In genomic region chr19:45467115-45467455, GRCh38 we compare ENCODE assay signal across 8 cellular contexts. TPM values are rescaled to one million over a fixed set of nuclear protein-coding genes. Genes with fewer than 3 reads are reported as not detected.
DNase-seq lines count a peak whose midpoint lies in the region; ATAC-seq and TF ChIP-seq lines count a peak whose summit lies in the region.

No MANE protein-coding gene starts in this region.

- intact Hi-C loops in A673 (cut with micrococcal nuclease; ENCODE audit: unreplicated experiment), result no loop called here

- H3K4me3 ChIP-seq in A673 (ENCODE audit: low read depth, low read length, poor library complexity, severe bottlenecking) (peak overlapping the region; percentile 63), HFF-Myc (replicated peaks; ENCODE audit: low read depth, low read length) (peak overlapping the region; percentile 71), mesodermal cell (ENCODE audit: extremely low read depth, insufficient read depth, low read length, poor library complexity, severe bottlenecking) (peak overlapping the region; percentile 67)

- BruUV-seq in A673 (replicated peaks; lab: Mats Ljungman, UMichigan), result no TSS peak

- no peaks in the 10 kb centered on the region for H3K27me3 ChIP-seq in A673 (replicated peaks; ENCODE audit: insufficient read depth, low read depth, low read length, poor library complexity)

- peaks cover 0 to 16% (median 0%) of the 10 kb centered on the region in 5 experiments for H3K9me3 Mint-ChIP-seq in brain

- peaks cover 22% of the 10 kb centered on the region for H3K4me1 Mint-ChIP-seq in brain

- CTCF ChIA-PET in A673 (lab: Charles Lee), result interaction anchor here (0.5 to 1.9 kb wide), 6 partner anchors 12 to 444 kb away, joined by 4 to 10 read pairs (median 4); no protein-coding TSS in a partner anchor

- H3K9me3 ChIP-seq in A673 (ENCODE audit: low read depth, low read length, poor library complexity, severe bottlenecking) (no peaks in the 10 kb centered on the region), mesodermal cell (ENCODE audit: control insufficient read depth, low read length) (no peaks in the 10 kb centered on the region)

- POLR2A ChIA-PET in A673 (lab: Charles Lee; ENCODE audit: low non-redundant PET), result interaction anchor here (0.6 to 2.3 kb wide), 4 partner anchors 10 to 138 kb away, joined by 4 to 6 read pairs (median 5); no protein-coding TSS in a partner anchor

- H3K4me1 ChIP-seq in A673 (ENCODE audit: insufficient read depth, low read length, poor library complexity, severe bottlenecking), result no peaks in the 10 kb centered on the region
- H3K4me1 ChIP-seq in mesodermal cell (ENCODE audit: control insufficient read depth, insufficient read depth, low read length, poor library complexity, severe bottlenecking), result peaks cover 2% of the 10 kb centered on the region

- peaks cover 62% of the 10 kb centered on the region for H3K27me3 Mint-ChIP-seq in brain

- H3K4me3 Mint-ChIP-seq in brain, result peak overlapping the region; percentile 93 to 96 (median 95)

- ATAC-seq in activated CD4-positive, CD25-positive, alpha-beta regulatory T cell treated with anti-CD3 and anti-CD28 coated beads, Interleukin-2, amount 50 U/mL, for 24 hours, result no peak

- no peak for DNase-seq in A673 (ENCODE audit: low spot score)
- no peak for DNase-seq in HFF-Myc (ENCODE audit: extremely low read depth, low read depth)
- no peak for DNase-seq in NCI-H524 treated with DMSO at 0.1 percent for 48 hours (lab: John Stamatoyannopoulos, UW)
- no peak for DNase-seq in NCI-H446 treated with DMSO at 0.1 percent for 48 hours (lab: John Stamatoyannopoulos, UW)
- DNase-seq in SK-N-DZ (ENCODE audit: low spot score), result no peak

- no peaks in the 10 kb centered on the region for H3K36me3 Mint-ChIP-seq in brain

- no peaks in the 10 kb centered on the region for H3K36me3 ChIP-seq in A673 (ENCODE audit: insufficient read depth, low read length, poor library complexity, severe bottlenecking)
- H3K36me3 ChIP-seq in mesodermal cell (ENCODE audit: control insufficient read depth, insufficient read depth, low read length), result no peaks in the 10 kb centered on the region

- 7 to 9% methylated on average over 8 to 9 of the region's 11 CpGs for WGBS in mesodermal cell (ENCODE audit: insufficient coverage in 2 of 2), 2 experiments

- TF ChIP-seq CTCF in A673 (conservative IDR thresholded peaks at IDR 0.05; ENCODE audit: low read depth, low read length) (no peak), HFF-Myc (IDR thresholded peaks at IDR 0.05; ENCODE audit: low read depth, low read length, missing control alignments) (peak; percentile 18), brain (conservative IDR thresholded peaks at IDR 0.05) (peak in 1 of 2 experiments; percentile 20)

- H3K27ac ChIP-seq in A673 (ENCODE audit: low read depth, low read length, poor library complexity, severe bottlenecking) (peak overlapping the region; percentile 91), mesodermal cell (ENCODE audit: low read depth, low read length, severe bottlenecking) (peak overlapping the region; percentile 99)

- H3K27ac Mint-ChIP-seq in brain, result peak overlapping the region in 4 of 5 experiments; percentile 5 to 55 (median 48)

RNA-seq across cellular contexts. Expression of gene FOSB, which starts 0.7 kb away (rescaled TPM):
- total RNA-seq in A673 (2021), result 1.0 and 1.9 TPM in 2 replicates
- polyA plus RNA-seq in brain (ENCODE audit: insufficient read depth, low read depth, low replicate concordance), result 0.92 TPM
- polyA plus RNA-seq in mesodermal cell (2013, experiment 1 of 2), result 2.4 TPM
- 3.2 TPM for polyA plus RNA-seq in mesodermal cell (2013, experiment 2 of 2)
- not detected in 2 replicates for polyA plus RNA-seq in SK-N-DZ (2014; cell fraction: cytosol; rRNA removed)
- polyA plus RNA-seq in SK-N-DZ (2014; cell fraction: nucleus; rRNA removed), result not detected in 2 replicates

RNA-seq across cellular contexts. Expression of gene RTN2, which starts 29.8 kb away (rescaled TPM):
- total RNA-seq in A673 (2021), result 6.6 and 9.1 TPM in 2 replicates
- polyA plus RNA-seq in brain (ENCODE audit: insufficient read depth, low read depth, low replicate concordance), result 64.4 TPM
- 59.0 TPM for polyA plus RNA-seq in mesodermal cell (2013, experiment 1 of 2)
- 55.5 TPM for polyA plus RNA-seq in mesodermal cell (2013, experiment 2 of 2)
- polyA plus RNA-seq in SK-N-DZ (2014; cell fraction: cytosol; rRNA removed), result 35.2 and 50.4 TPM in 2 replicates
- polyA plus RNA-seq in SK-N-DZ (2014; cell fraction: nucleus; rRNA removed), result 33.0 and 40.4 TPM in 2 replicates

RNA-seq across cellular contexts. Expression of gene PPM1N, which starts 31.2 kb away (rescaled TPM):
- 0.80 and 1.6 TPM in 2 replicates for total RNA-seq in A673 (2021)
- 1.8 TPM for polyA plus RNA-seq in brain (ENCODE audit: insufficient read depth, low read depth, low replicate concordance)
- polyA plus RNA-seq in mesodermal cell (2013, experiment 1 of 2), result 1.8 TPM
- polyA plus RNA-seq in mesodermal cell (2013, experiment 2 of 2), result 2.5 TPM
- polyA plus RNA-seq in SK-N-DZ (2014; cell fraction: cytosol; rRNA removed), result 7.6 and 9.1 TPM in 2 replicates
- polyA plus RNA-seq in SK-N-DZ (2014; cell fraction: nucleus; rRNA removed), result 13.0 and 15.0 TPM in 2 replicates

RNA-seq across cellular contexts. Expression of gene VASP, which starts 40.2 kb away (rescaled TPM):
- 89.6 and 102 TPM in 2 replicates for total RNA-seq in A673 (2021)
- 34.2 TPM for polyA plus RNA-seq in brain (ENCODE audit: insufficient read depth, low read depth, low replicate concordance)
- polyA plus RNA-seq in mesodermal cell (2013, experiment 1 of 2), result 126 TPM
- 106 TPM for polyA plus RNA-seq in mesodermal cell (2013, experiment 2 of 2)
- 20.3 and 20.6 TPM in 2 replicates for polyA plus RNA-seq in SK-N-DZ (2014; cell fraction: cytosol; rRNA removed)
- polyA plus RNA-seq in SK-N-DZ (2014; cell fraction: nucleus; rRNA removed), result 12.5 and 15.2 TPM in 2 replicates

RNA-seq across cellular contexts. Expression of gene ERCC1, which starts 43.4 kb away (rescaled TPM):
- 158 and 165 TPM in 2 replicates for total RNA-seq in A673 (2021)
- 97.8 TPM for polyA plus RNA-seq in brain (ENCODE audit: insufficient read depth, low read depth, low replicate concordance)
- polyA plus RNA-seq in mesodermal cell (2013, experiment 1 of 2), result 112 TPM
- 94.3 TPM for polyA plus RNA-seq in mesodermal cell (2013, experiment 2 of 2)
- polyA plus RNA-seq in SK-N-DZ (2014; cell fraction: cytosol; rRNA removed), result 85.0 and 101 TPM in 2 replicates
- 66.4 and 73.4 TPM in 2 replicates for polyA plus RNA-seq in SK-N-DZ (2014; cell fraction: nucleus; rRNA removed)
